8 cellular contexts compared by ENCODE assay signal in the genomic region with DNA sequence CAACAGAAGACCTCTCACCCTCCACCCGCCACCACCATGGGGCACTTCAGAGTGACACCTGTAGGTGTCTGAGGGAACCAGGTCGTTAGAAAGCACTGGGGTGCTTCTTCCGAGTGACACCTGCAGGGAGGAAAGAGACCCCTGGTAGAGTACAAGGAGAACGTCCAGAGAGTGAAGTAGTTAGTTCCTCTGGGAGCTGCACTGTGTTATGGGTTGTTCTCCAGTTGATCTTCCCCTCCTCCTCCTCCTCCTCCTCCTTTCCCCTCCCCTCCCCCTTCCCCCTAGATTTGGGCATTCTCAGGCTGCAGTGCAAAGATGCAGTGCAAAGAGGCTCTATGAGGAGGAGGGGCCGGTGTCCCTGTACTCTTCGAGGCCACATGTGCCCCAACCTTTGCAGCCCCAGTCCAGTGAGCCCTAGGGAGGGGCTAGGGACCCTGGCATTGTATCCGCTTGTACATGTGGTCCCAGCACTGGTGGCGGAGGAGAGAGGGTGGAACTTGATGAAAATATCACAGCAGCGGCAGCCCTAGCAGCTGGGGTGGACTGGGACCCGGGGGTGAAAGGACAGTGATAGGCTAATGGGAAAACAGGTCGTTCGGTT. TPM values are rescaled to one million over a fixed set of nuclear protein-coding genes. Genes with fewer than 3 reads are reported as not detected.
A peak's percentile ranks its signal among the peaks of the same experiment; 100 is the strongest.
DNase-seq lines count a peak whose midpoint lies in the region; ATAC-seq, FAIRE-seq and TF ChIP-seq lines count a peak whose summit lies in the region.

No MANE protein-coding gene starts in this region.

- H4K20me1 ChIP-seq in BLaER1 treated with 17β-estradiol and CSF1 and Interleukin-3, amounts not matched to agents 10 nM and 100 nM: peaks cover 16 to 45% (median 24%) of the 10 kb centered on the region in 11 experiments; a peak in 16 of 22 replicates

- TF ChIP-seq CTCF in LNCaP clone FGC (IDR thresholded peaks at IDR 0.05; ENCODE audit: control insufficient read depth, extremely low read depth, insufficient read depth): no peak
- TF ChIP-seq CTCF in neural crest cell (conservative IDR thresholded peaks at IDR 0.05): no peak

- peak overlapping the region; percentile 72 to 97 (median 84); a peak in 20 of 22 replicates for H3K27ac ChIP-seq in BLaER1 treated with 17β-estradiol and CSF1 and Interleukin-3, amounts not matched to agents 10 nM and 100 nM
- peak overlapping the region; percentile 98 for H3K27ac ChIP-seq in effector memory CD4-positive, alpha-beta T cell (ENCODE audit: insufficient read depth, low read length, poor library complexity, severe bottlenecking)

- H3K27ac Mint-ChIP-seq in neural crest cell (ENCODE audit: unreplicated experiment): peak overlapping the region; percentile 92

- peak overlapping the region; percentile 82 to 98 (median 94) for H3K4me2 ChIP-seq in BLaER1 treated with 17β-estradiol and CSF1 and Interleukin-3, amounts not matched to agents 10 nM and 100 nM

- no peaks in the 10 kb centered on the region for H3K36me3 Mint-ChIP-seq in neural crest cell (ENCODE audit: low read depth)

- H3K4me1 ChIP-seq in BLaER1 treated with 17β-estradiol and CSF1 and Interleukin-3, amounts not matched to agents 10 nM and 100 nM: peaks cover 56 to 74% (median 72%) of the 10 kb centered on the region in 10 experiments
- peaks cover 21% of the 10 kb centered on the region for H3K4me1 ChIP-seq in effector memory CD4-positive, alpha-beta T cell (ENCODE audit: control insufficient read depth, insufficient read depth, low read length, poor library complexity, severe bottlenecking)

- H3K4me1 Mint-ChIP-seq in neural crest cell: peaks cover 27% of the 10 kb centered on the region

- H3K27me3 Mint-ChIP-seq in neural crest cell (ENCODE audit: low read depth): peaks cover 9% of the 10 kb centered on the region

- no peaks in the 10 kb centered on the region for H3K9me3 ChIP-seq in BLaER1 treated with 17β-estradiol and CSF1 and Interleukin-3, amounts not matched to agents 10 nM and 100 nM (replicated peaks in 1 of 11)
- no peaks in the 10 kb centered on the region for H3K9me3 ChIP-seq in effector memory CD4-positive, alpha-beta T cell (ENCODE audit: control insufficient read depth, low read length)

- H3K36me3 ChIP-seq in BLaER1 treated with 17β-estradiol and CSF1 and Interleukin-3, amounts not matched to agents 10 nM and 100 nM: peaks cover 0 to 45% (median 0%) of the 10 kb centered on the region in 11 experiments; a peak in 6 of 22 replicates
- H3K36me3 ChIP-seq in effector memory CD4-positive, alpha-beta T cell (ENCODE audit: control insufficient read depth, insufficient read depth, low read length): peaks cover 47% of the 10 kb centered on the region

- peak overlapping the region; percentile 93 for H3K4me3 Mint-ChIP-seq in neural crest cell

- ATAC-seq in GM19397 (IDR thresholded peaks at IDR 0.05; ENCODE audit: unreplicated experiment): no peak
- ATAC-seq in GM21786 (IDR thresholded peaks at IDR 0.05; ENCODE audit: unreplicated experiment): no peak

- peak overlapping the region; percentile 71 to 96 (median 82) for H3K9ac ChIP-seq in BLaER1 treated with 17β-estradiol and CSF1 and Interleukin-3, amounts not matched to agents 10 nM and 100 nM

- peak overlapping the region; percentile 57 to 76 (median 65) for H3K4me3 ChIP-seq in BLaER1 treated with 17β-estradiol and CSF1 and Interleukin-3, amounts not matched to agents 10 nM and 100 nM
- peak overlapping the region; percentile 80 for H3K4me3 ChIP-seq in LNCaP clone FGC (ENCODE audit: low read depth, low read length)
- H3K4me3 ChIP-seq in effector memory CD4-positive, alpha-beta T cell (ENCODE audit: insufficient read depth, low read depth, low read length, poor library complexity, severe bottlenecking): peak overlapping the region; percentile 61

- TF ChIP-seq POLR2A in GM12892 (IDR thresholded peaks at IDR 0.05; ENCODE audit: low read depth, low read length): no peak

- no peaks in the 10 kb centered on the region for H3K27me3 ChIP-seq in BLaER1 treated with 17β-estradiol and CSF1 and Interleukin-3, amounts not matched to agents 10 nM and 100 nM
- H3K27me3 ChIP-seq in effector memory CD4-positive, alpha-beta T cell (replicated peaks; ENCODE audit: control insufficient read depth, insufficient read depth, low read length, poor library complexity, severe bottlenecking): no peaks in the 10 kb centered on the region

- no peak for FAIRE-seq in GM12892 (lab: Jason Lieb, UNC)

- DNase-seq in LNCaP clone FGC (ENCODE audit: low read depth): no peak
- no peak for DNase-seq in effector memory CD4-positive, alpha-beta T cell
- DNase-seq in neural crest cell (ENCODE audit: low read depth, low spot score): no peak
- DNase-seq in GM12892 (ENCODE audit: insufficient read length): no peak
- no peak for DNase-seq in activated CD8-positive, alpha-beta memory T cell treated with anti-CD3 and anti-CD28 coated beads, Interleukin-2, amount 50 U/mL, for 48 hours

- no peaks in the 10 kb centered on the region for H3K9me3 Mint-ChIP-seq in neural crest cell

RNA-seq across cellular contexts. Expression of a gene that starts 0.8 kb away (rescaled TPM):
- 59.2 and 59.7 TPM in 2 replicates for total RNA-seq in neural crest cell
- 25.1 TPM for polyA plus RNA-seq in GM12892 (2012; ENCODE audit: missing spikeins)

RNA-seq across cellular contexts. Expression of a gene that starts 26.3 kb away (rescaled TPM):
- total RNA-seq in neural crest cell: 0.14 TPM in 1 of 2 replicates, not detected in the other
- 128 TPM for polyA plus RNA-seq in GM12892 (2012; ENCODE audit: missing spikeins)

RNA-seq across cellular contexts. Expression of a gene that starts 27.0 kb away (rescaled TPM):
- not detected in 2 replicates for total RNA-seq in neural crest cell
- 0.53 TPM for polyA plus RNA-seq in GM12892 (2012; ENCODE audit: missing spikeins)

RNA-seq across cellular contexts. Expression of a gene that starts 29.2 kb away (rescaled TPM):
- total RNA-seq in neural crest cell: 3.2 and 4.1 TPM in 2 replicates
- polyA plus RNA-seq in GM12892 (2012; ENCODE audit: missing spikeins): 0.42 TPM

RNA-seq across cellular contexts. Expression of a gene that starts 34.7 kb away (rescaled TPM):
- 28.5 and 31.2 TPM in 2 replicates for total RNA-seq in neural crest cell
- polyA plus RNA-seq in GM12892 (2012; ENCODE audit: missing spikeins): 35.8 TPM
